8 cellular contexts compared by ENCODE assay signal in genomic region chr12:89384050-89384749, GRCh38. TPM values are rescaled to one million over a fixed set of nuclear protein-coding genes. Genes with fewer than 3 reads are reported as not detected.
A peak's percentile ranks its signal among the peaks of the same experiment; 100 is the strongest.
DNase-seq lines count a peak whose midpoint lies in the region; ATAC-seq, FAIRE-seq and TF ChIP-seq lines count a peak whose summit lies in the region.

No MANE protein-coding gene starts in this region.

- in situ Hi-C loops in HAP-1 (cut with MboI; ENCODE audit: low sequenced_read_pairs): no loop called here

- TF ChIP-seq CTCF in progenitor cell of endocrine pancreas (IDR thresholded peaks at IDR 0.05; ENCODE audit: unreplicated experiment) (no peak), D721Med (IDR thresholded peaks at IDR 0.05; ENCODE audit: insufficient read depth, missing control alignments) (no peak)

- no peaks in the 10 kb centered on the region for H3K9me3 Mint-ChIP-seq in progenitor cell of endocrine pancreas (ENCODE audit: low read depth)

- H3K27me3 Mint-ChIP-seq in progenitor cell of endocrine pancreas: no peaks in the 10 kb centered on the region

- peak; percentile 84 for DNase-seq in GM03348 (ENCODE audit: low spot score)
- DNase-seq in SJCRH30: peak; percentile 7 to 46
- peak; percentile 57 for DNase-seq in foreskin melanocyte
- DNase-seq in progenitor cell of endocrine pancreas (ENCODE audit: low spot score, unreplicated experiment): no peak
- DNase-seq in D721Med (ENCODE audit: insufficient read length, low spot score): no peak
- DNase-seq in HAP-1 (ENCODE audit: low spot score in 2 of 2): no peak

- H3K36me3 Mint-ChIP-seq in progenitor cell of endocrine pancreas (ENCODE audit: insufficient read depth): no peaks in the 10 kb centered on the region

- no peaks in the 10 kb centered on the region for H3K36me3 ChIP-seq in SJCRH30
- H3K36me3 ChIP-seq in HAP-1 (replicated peaks): no peaks in the 10 kb centered on the region

- H3K27ac ChIP-seq in SJCRH30: no peak overlapping the region

- H3K4me1 ChIP-seq in SJCRH30 (peaks cover 10% of the 10 kb centered on the region; the same call in 1 of the 2 replicates), HAP-1 (no peaks in the 10 kb centered on the region)

- H3K4me3 ChIP-seq in SJCRH30: no peak overlapping the region
- H3K4me3 ChIP-seq in HAP-1: no peak overlapping the region

- H3K4me3 Mint-ChIP-seq in progenitor cell of endocrine pancreas (ENCODE audit: low read depth): no peak overlapping the region

- no peaks in the 10 kb centered on the region for H3K27me3 ChIP-seq in SJCRH30
- no peaks in the 10 kb centered on the region for H3K27me3 ChIP-seq in HAP-1 (ENCODE audit: low read depth)

- H3K9me3 ChIP-seq in SJCRH30 (replicated peaks): no peaks in the 10 kb centered on the region
- H3K9me3 ChIP-seq in HAP-1: no peaks in the 10 kb centered on the region

- no peak for FAIRE-seq in D721Med (lab: Jason Lieb, UNC)

- H3K27ac Mint-ChIP-seq in progenitor cell of endocrine pancreas: peak overlapping the region; percentile 83

- ATAC-seq in GM21825 (IDR thresholded peaks at IDR 0.05; ENCODE audit: unreplicated experiment) (no peak), HG03439 (IDR thresholded peaks at IDR 0.05; ENCODE audit: unreplicated experiment) (no peak)

- peaks cover 53% of the 10 kb centered on the region for H3K4me1 Mint-ChIP-seq in progenitor cell of endocrine pancreas (ENCODE audit: low read depth)

RNA-seq across cellular contexts. Expression of gene DUSP6, which starts 31.9 kb away (rescaled TPM):
- 97.3 and 100 TPM in 2 replicates for total RNA-seq in SJCRH30 (2014; rRNA removed; shearing (Covaris generic))
- 80.1 and 85.8 TPM in 2 replicates for total RNA-seq in progenitor cell of endocrine pancreas

Comparison
In these comparisons a context has a peak if more than half of its experiments do, and no peak if none do; other contexts are left out.
1. DNase-seq: peak in GM03348 (single experiment), SJCRH30 (2 of 2) and foreskin melanocyte (single experiment); none in progenitor cell of endocrine pancreas (single experiment), D721Med (single experiment) and HAP-1 (0 of 2).